15 cellular contexts compared by ENCODE assay signal in genomic region chr15:62509395-62509973, GRCh38.
"Had no signal": no experiment of that assay in that cellular context is flagged by ENCODE, and none has a peak within 500 bp of the region (broad histone marks: within the 10 kb centered on the region; RNA-seq: fewer than 3 reads in every experiment).

No MANE protein-coding gene starts in this region.

- H3K4me3 Mint-ChIP-seq: activated CD4-positive, alpha-beta memory T cell treated with anti-CD3 and anti-CD28 coated beads, Interleukin-2, amount 10 ng/mL, durations not matched to agents 7 days and 5 days; activated CD4-positive, alpha-beta T cell treated with anti-CD3 and anti-CD28 coated beads, Interleukin-2, amount 10 ng/mL, durations not matched to agents 24 days and 14 days; activated naive CD4-positive, alpha-beta T cell treated with anti-CD3 and anti-CD28 coated beads, Interleukin-2, amount 10 ng/mL, durations not matched to agents 7 days and 5 days; activated T-cell treated with anti-CD3 and anti-CD28 coated beads, Interleukin-2, amount 50 U/mL, for 72 hours; T-helper 1 cell treated with Interleukin-12 subunit alpha and Interleukin-12 subunit beta and Interleukin-4 antibody, amounts not matched to agents 30 μg/mL and 1 μg/mL, for 36 hours had no signal

- DNase-seq: activated CD4-positive, alpha-beta memory T cell treated with anti-CD3 and anti-CD28 coated beads, Interleukin-2, amount 10 ng/mL, durations not matched to agents 7 days and 5 days; activated CD4-positive, alpha-beta T cell treated with anti-CD3 and anti-CD28 coated beads, Interleukin-2, amount 10 ng/mL, durations not matched to agents 24 days and 14 days; activated effector memory CD4-positive, alpha-beta T cell treated with Interleukin-2 at 50 U/mL for 16 hours; activated naive CD4-positive, alpha-beta T cell treated with anti-CD3 and anti-CD28 coated beads, Interleukin-2, amount 10 ng/mL, durations not matched to agents 7 days and 5 days; activated T-cell treated with anti-CD3 and anti-CD28 coated beads, Interleukin-2, amount 50 U/mL, for 72 hours; body of pancreas; cortex of kidney; heart left ventricle; left lung; mammary epithelial cell; stimulated activated CD4-positive, alpha-beta T cell treated with anti-CD3 and anti-CD28 coated beads, Interleukin-4, amount 100 ng/mL, for 24 hours; stimulated activated naive CD4-positive, alpha-beta T cell treated with Interleukin-2 at 50 U/mL for 16 hours; upper lobe of left lung had no signal

- H3K27ac Mint-ChIP-seq: activated CD4-positive, alpha-beta memory T cell treated with anti-CD3 and anti-CD28 coated beads, Interleukin-2, amount 10 ng/mL, durations not matched to agents 7 days and 5 days; activated CD4-positive, alpha-beta T cell treated with anti-CD3 and anti-CD28 coated beads, Interleukin-2, amount 10 ng/mL, durations not matched to agents 24 days and 14 days; activated naive CD4-positive, alpha-beta T cell treated with anti-CD3 and anti-CD28 coated beads, Interleukin-2, amount 10 ng/mL, durations not matched to agents 7 days and 5 days; T-helper 1 cell treated with Interleukin-12 subunit alpha and Interleukin-12 subunit beta and Interleukin-4 antibody, amounts not matched to agents 30 μg/mL and 1 μg/mL, for 36 hours had no signal

- H3K36me3 ChIP-seq: cardiac muscle cell, heart left ventricle, left lung, upper lobe of left lung had no signal

- H3K9me3 ChIP-seq: body of pancreas, heart left ventricle, left lung, upper lobe of left lung had no signal

- H3K27me3 ChIP-seq: body of pancreas, cardiac muscle cell, heart left ventricle, left lung, upper lobe of left lung had no signal

- H3K4me3 ChIP-seq: body of pancreas, cardiac muscle cell, heart left ventricle, left lung, upper lobe of left lung had no signal

- H3K36me3 Mint-ChIP-seq: activated naive CD4-positive, alpha-beta T cell treated with anti-CD3 and anti-CD28 coated beads, Interleukin-2, amount 10 ng/mL, durations not matched to agents 7 days and 5 days had no signal

- H3K27ac ChIP-seq: body of pancreas, cardiac muscle cell, left lung, upper lobe of left lung had no signal

- H3K4me1 Mint-ChIP-seq: activated CD4-positive, alpha-beta memory T cell treated with anti-CD3 and anti-CD28 coated beads, Interleukin-2, amount 10 ng/mL, durations not matched to agents 7 days and 5 days; activated CD4-positive, alpha-beta T cell treated with anti-CD3 and anti-CD28 coated beads, Interleukin-2, amount 10 ng/mL, durations not matched to agents 24 days and 14 days; activated naive CD4-positive, alpha-beta T cell treated with anti-CD3 and anti-CD28 coated beads, Interleukin-2, amount 10 ng/mL, durations not matched to agents 7 days and 5 days had no signal

- H3K9me3 Mint-ChIP-seq: activated CD4-positive, alpha-beta memory T cell treated with anti-CD3 and anti-CD28 coated beads, Interleukin-2, amount 10 ng/mL, durations not matched to agents 7 days and 5 days; activated CD4-positive, alpha-beta T cell treated with anti-CD3 and anti-CD28 coated beads, Interleukin-2, amount 10 ng/mL, durations not matched to agents 24 days and 14 days; activated naive CD4-positive, alpha-beta T cell treated with anti-CD3 and anti-CD28 coated beads, Interleukin-2, amount 10 ng/mL, durations not matched to agents 7 days and 5 days; activated T-cell treated with anti-CD3 and anti-CD28 coated beads, Interleukin-2, amount 50 U/mL, for 72 hours; T-helper 1 cell treated with Interleukin-12 subunit alpha and Interleukin-12 subunit beta and Interleukin-4 antibody, amounts not matched to agents 30 μg/mL and 1 μg/mL, for 36 hours had no signal

- ATAC-seq: activated T-cell treated with anti-CD3 and anti-CD28 coated beads, Interleukin-2, amount 50 U/mL, for 72 hours; body of pancreas; heart left ventricle; left lung had no signal
